In the genomic region with DNA sequence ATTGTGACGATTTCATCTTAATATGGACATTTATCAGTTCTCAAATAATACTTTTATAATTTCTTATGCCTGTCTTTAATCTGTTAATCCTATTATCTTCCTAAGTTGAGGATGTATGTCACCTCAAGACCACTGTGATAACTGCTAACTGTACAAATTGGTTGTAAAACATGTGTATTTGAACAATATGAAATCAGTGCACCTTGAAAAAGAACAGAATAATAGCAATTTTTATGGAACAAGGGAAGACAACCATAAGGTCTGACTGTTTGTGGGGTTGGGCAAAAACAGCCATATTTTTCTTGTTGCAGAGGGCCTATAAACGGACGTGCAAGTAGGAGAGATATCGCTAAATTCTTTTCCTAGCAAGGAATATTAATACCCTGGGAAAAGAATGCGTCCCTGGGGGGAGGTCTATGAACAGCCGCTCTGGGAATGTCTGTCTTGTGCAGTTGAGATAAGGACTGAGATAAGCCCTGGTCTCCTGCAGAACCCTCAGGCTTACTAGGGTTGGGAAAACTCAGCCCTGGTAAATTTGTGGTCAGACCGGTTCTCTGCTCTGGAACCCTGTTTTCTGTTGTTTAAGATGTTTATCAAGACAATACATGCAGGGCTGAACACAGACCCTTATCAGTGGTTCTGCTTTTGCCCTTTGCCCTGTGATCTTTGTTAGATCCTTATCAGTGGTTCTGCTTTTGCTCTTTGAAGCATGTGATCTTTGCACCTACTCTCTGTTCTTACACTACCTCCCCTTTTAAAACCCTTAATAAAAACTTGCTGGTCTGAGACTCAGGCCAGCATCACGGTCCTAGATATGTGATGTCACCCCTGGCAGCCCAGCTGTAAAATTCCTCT, we compare ENCODE assay signal across 8 cellular contexts. TPM values are rescaled to one million over a fixed set of nuclear protein-coding genes. Genes with fewer than 3 reads are reported as not detected.
DNase-seq lines count a peak whose midpoint lies in the region; ATAC-seq, FAIRE-seq and TF ChIP-seq lines count a peak whose summit lies in the region.
"Not testable (repeated sequence)": the region's sequence is repeated elsewhere in the genome, so short reads cannot be mapped to it uniquely, and the experiment has no call there.
"Had no signal": no experiment of that assay in that cellular context is flagged by ENCODE, and none has a peak within 500 bp of the region (broad histone marks: within the 10 kb centered on the region; RNA-seq: fewer than 3 reads in every experiment).

No MANE protein-coding gene starts in this region.

- not testable (repeated sequence) for TF ChIP-seq POLR2A in HepG2 (IDR thresholded peaks at IDR 0.05; ENCODE audit: insufficient read depth in 1 of 2, low read depth in 2 of 2, low read length in 2 of 2)

- FAIRE-seq in HepG2 (lab: Jason Lieb, UNC); small intestine (lab: Jason Lieb, UNC): not testable (repeated sequence)

- not testable (repeated sequence) for TF ChIP-seq RAD21 in SK-N-SH (IDR thresholded peaks at IDR 0.05; ENCODE audit: low read length); HepG2 (CRISPR knock-in tag; IDR thresholded peaks at IDR 0.05)

- not testable (repeated sequence) for H3K9ac ChIP-seq in SK-N-SH; endodermal cell (ENCODE audit: extremely low read depth, low read length, poor library complexity, severe bottlenecking); HepG2 (ENCODE audit: insufficient read depth, low read depth, low read length)

- H3K36me3 Mint-ChIP-seq in Calu3 (ENCODE audit: insufficient read depth, unreplicated experiment) (peaks cover 71% of the 10 kb centered on the region), endodermal cell (ENCODE audit: low read depth) (peaks cover 81% of the 10 kb centered on the region)

- not testable (repeated sequence) for TF ChIP-seq CTCF in Calu3 (IDR thresholded peaks at IDR 0.05; ENCODE audit: unreplicated experiment); SK-N-SH (IDR thresholded peaks at IDR 0.05); endodermal cell (conservative IDR thresholded peaks at IDR 0.05); HepG2 (CRISPR knock-in tag; IDR thresholded peaks at IDR 0.05)

- WGBS in SK-N-SH (ENCODE audit: low lambda C conversion rate) = 92% methylated on average over 8 of the region's 8 CpGs
- WGBS in endodermal cell (ENCODE audit: insufficient coverage in 1 of 2, insufficient read length in 1 of 2), 2 experiments = 96 to 97% methylated on average over 4 to 7 of the region's 8 CpGs
- WGBS in HepG2 (ENCODE audit: low lambda C conversion rate) = 95% methylated on average over 8 of the region's 8 CpGs
- WGBS in small intestine, 3 donors = 86 to 89% (median 88%) methylated on average over 8 of the region's 8 CpGs

- not testable (repeated sequence) for H3K4me1 ChIP-seq in SK-N-SH (ENCODE audit: control insufficient read depth in 1 of 2, insufficient read depth in 2 of 2, low read depth in 1 of 2, low read length in 1 of 2); endodermal cell (ENCODE audit: control insufficient read depth, insufficient read depth, low read length); small intestine (ENCODE audit: control insufficient read depth in 2 of 2, insufficient read depth in 1 of 2, low read depth in 1 of 2, low read length in 1 of 2)
- H3K4me1 ChIP-seq in HepG2 (ENCODE audit: insufficient read depth, low read length) = peaks cover 10% of the 10 kb centered on the region; the same call in 1 of the 2 replicates

- H3K4me3 ChIP-seq in SK-N-SH (ENCODE audit: low read depth in 2 of 2, low read length in 1 of 2); HepG2 (replicated peaks in 1 of 3; ENCODE audit: insufficient read depth in 1 of 3, low read depth in 2 of 3, low read length in 3 of 3); small intestine (ENCODE audit: low read depth in 1 of 2, low read length in 2 of 2): not testable (repeated sequence)
- peak overlapping the region; percentile 48 for H3K4me3 ChIP-seq in endodermal cell (ENCODE audit: low read length)

- not testable (repeated sequence) for H3K79me2 ChIP-seq in SK-N-SH (ENCODE audit: insufficient read depth); HepG2 (ENCODE audit: insufficient read depth, low read length)

- intact Hi-C loops in Calu3 (cut with micrococcal nuclease; ENCODE audit: unreplicated experiment); HepG2 (cut with micrococcal nuclease; ENCODE audit: unreplicated experiment): not testable (repeated sequence)

- CTCF ChIA-PET in Calu3 (lab: Charles Lee); HepG2 (lab: Yijun Ruan, JAX; ENCODE audit: low intra/inter-chr PET ratio, low total read pairs): not testable (repeated sequence)
- CTCF ChIA-PET in SK-N-SH (lab: Yijun Ruan, JAX) = interaction anchor here (0.6 kb wide), 1 partner anchor 27 kb away, joined by 3 read pairs; the partner anchor contains the start of gene TPR

- H3K9me2 ChIP-seq in SK-N-SH = not testable (repeated sequence)

- H3K27me3 ChIP-seq in SK-N-SH (ENCODE audit: insufficient read depth); endodermal cell (ENCODE audit: control insufficient read depth, insufficient read depth, low read length, poor library complexity, severe bottlenecking); HepG2 (ENCODE audit: control insufficient read depth in 1 of 2, insufficient read depth in 2 of 2, low read length in 2 of 2); small intestine (ENCODE audit: control insufficient read depth in 2 of 2, insufficient read depth in 2 of 2, low read length in 2 of 2): not testable (repeated sequence)

- not testable (repeated sequence) for H3K4me2 ChIP-seq in SK-N-SH; HepG2 (ENCODE audit: low read depth, low read length)

- TF ChIP-seq EP300 in SK-N-SH (IDR thresholded peaks at IDR 0.05; ENCODE audit: borderline replicate concordance in 1 of 2, low read depth in 1 of 2, low read length in 1 of 2); HepG2 (IDR thresholded peaks at IDR 0.05; ENCODE audit: low read depth in 2 of 2, low read length in 2 of 2); HepG2 (CRISPR knock-in tag; IDR thresholded peaks at IDR 0.05; ENCODE audit: borderline replicate concordance): not testable (repeated sequence)

- not testable (repeated sequence) for H3K9me3 Mint-ChIP-seq in Calu3 (ENCODE audit: low read depth, unreplicated experiment); endodermal cell

- not testable (repeated sequence) for H3K4me3 Mint-ChIP-seq in Calu3 (ENCODE audit: low read depth, unreplicated experiment); endodermal cell

- not testable (repeated sequence) for BruUV-seq in Calu3 (replicated peaks; lab: Mats Ljungman, UMichigan); HepG2 (replicated peaks; lab: Mats Ljungman, UMichigan)

- not testable (repeated sequence) for H3K9me3 ChIP-seq in SK-N-SH; HepG2 (ENCODE audit: low read length); small intestine (ENCODE audit: control insufficient read depth, low read depth)
- H3K9me3 ChIP-seq in endodermal cell (ENCODE audit: control insufficient read depth, low read length) = peaks cover 22% of the 10 kb centered on the region

- not testable (repeated sequence) for H3F3A ChIP-seq in SK-N-SH (replicated peaks; ENCODE audit: insufficient read depth)

- H3K27ac Mint-ChIP-seq in Calu3 (ENCODE audit: unreplicated experiment) = peak overlapping the region; percentile 9
- H3K27ac Mint-ChIP-seq in endodermal cell = not testable (repeated sequence)

- H3K27me3 Mint-ChIP-seq in Calu3 (ENCODE audit: unreplicated experiment); endodermal cell (ENCODE audit: insufficient read depth): not testable (repeated sequence)

- H3K36me3 ChIP-seq in SK-N-SH (replicated peaks in 1 of 2; ENCODE audit: control insufficient read depth in 1 of 2, insufficient read depth in 2 of 2, low read length in 1 of 2) = peaks cover 96 to 98% of the 10 kb centered on the region in 2 experiments
- peaks cover 95% of the 10 kb centered on the region for H3K36me3 ChIP-seq in endodermal cell (ENCODE audit: control insufficient read depth, insufficient read depth, low read length)
- H3K36me3 ChIP-seq in HepG2 (replicated peaks in 1 of 2; ENCODE audit: control insufficient read depth in 1 of 2, insufficient read depth in 2 of 2, low read length in 2 of 2) = peaks cover 17 to 73% of the 10 kb centered on the region in 2 experiments
- peaks cover 16 to 18% of the 10 kb centered on the region in 2 donors for H3K36me3 ChIP-seq in small intestine (ENCODE audit: control insufficient read depth in 2 of 2, insufficient read depth in 2 of 2, low read length in 2 of 2)

- H3K27ac ChIP-seq in SK-N-SH (ENCODE audit: low read depth in 2 of 2, low read length in 1 of 2); endodermal cell (ENCODE audit: low read depth, low read length); HepG2 (ENCODE audit: extremely low read length, insufficient read depth, low read length); small intestine (ENCODE audit: low read depth in 1 of 2, low read length in 1 of 2): not testable (repeated sequence)

- not testable (repeated sequence) for ATAC-seq in HepG2

- H3K4me1 Mint-ChIP-seq in Calu3 (ENCODE audit: low read depth, unreplicated experiment); endodermal cell: not testable (repeated sequence)

- H4K20me1 ChIP-seq in SK-N-SH (ENCODE audit: insufficient read depth); HepG2 (ENCODE audit: insufficient read depth, low read length): not testable (repeated sequence)

- H2AFZ ChIP-seq in SK-N-SH (ENCODE audit: low read depth); HepG2 (ENCODE audit: low read length): not testable (repeated sequence)

- DNase-seq in Calu3, SK-N-SH, endodermal cell: not testable (repeated sequence)
- DNase-seq in KBM-7 (peak; percentile 59), amniotic epithelial cell (ENCODE audit: low read depth) (peak; percentile 83), HepG2 (ENCODE audit: low spot score) (peak; percentile 10), small intestine (peak; percentile 35)

- in situ Hi-C loops in KBM-7 (cut with MboI; ENCODE audit: low pct_unique_long_range_greater_than_20kb, low sequenced_read_pairs); HepG2 (cut with HindIII; ENCODE audit: extremely low pct_ligation_motif_present, low pct_unique_long_range_greater_than_20kb): not testable (repeated sequence)

- POLR2A ChIA-PET in SK-N-SH (lab: Yijun Ruan, JAX); HepG2 (lab: Yijun Ruan, JAX): not testable (repeated sequence)

RNA-seq across cellular contexts. Expression of gene TPR, which starts 27.0 kb away (rescaled TPM):
- total RNA-seq in Calu3 (2022) (149 and 157 TPM in 2 replicates), endodermal cell (100 to 1,000 TPM; 120 to 124 TPM), HepG2 (2016; rRNA removed; fragmentation: Illumina TruSeq; extraction: Trizol) (81.7 and 116 TPM in 2 replicates)
- polyA plus RNA-seq in SK-N-SH (2012; rRNA removed) (37.5 and 46.9 TPM in 2 replicates), HepG2 (2011; rRNA removed) (72.0 and 78.9 TPM in 2 replicates), small intestine (10 to 100 TPM; 11.3 to 32.7 (median 24.8) TPM)
- polyA plus RNA-seq in SK-N-SH (2012; cell fraction: cytosol; rRNA removed) = 23.8 and 25.9 TPM in 2 replicates
- polyA plus RNA-seq in SK-N-SH (2012; cell fraction: nucleus; rRNA removed) = 121 and 139 TPM in 2 replicates
- 75.0 TPM for polyA plus RNA-seq in endodermal cell (2013, experiment 1 of 2)
- 71.7 TPM for polyA plus RNA-seq in endodermal cell (2013, experiment 2 of 2)
- total RNA-seq in HepG2 (2016; cell fraction: cytosol; rRNA removed; fragmentation: Illumina TruSeq; extraction: Trizol; ENCODE audit: low read depth) = 5.9 and 6.3 TPM in 2 replicates
- 78.5 and 115 TPM in 2 replicates for total RNA-seq in HepG2 (2016; cell fraction: insoluble cytoplasmic fraction; rRNA removed; fragmentation: Illumina TruSeq; extraction: Trizol)
- total RNA-seq in HepG2 (2016; cell fraction: membrane; rRNA removed; fragmentation: Illumina TruSeq; extraction: Trizol) = 12.1 and 12.7 TPM in 2 replicates
- 93.8 and 105 TPM in 2 replicates for total RNA-seq in HepG2 (2016; cell fraction: nucleus; rRNA removed; fragmentation: Illumina TruSeq; extraction: Trizol)
- 34.7 and 37.4 TPM in 2 replicates for polyA plus RNA-seq in HepG2 (2011; cell fraction: cytosol; rRNA removed)
- polyA plus RNA-seq in HepG2 (2011; cell fraction: nucleus; rRNA removed) = 99.6 and 106 TPM in 2 replicates
- 36.8 and 45.0 TPM in 2 replicates for polyA plus RNA-seq in HepG2 (2012)
- 1.8 and 1.9 TPM in 2 replicates for polyA plus RNA-seq in HepG2 (2016; cell fraction: cytosol; fragmentation: Illumina TruSeq; extraction: Trizol; ENCODE audit: low read depth)
- 65.3 and 66.3 TPM in 2 replicates for polyA plus RNA-seq in HepG2 (2016; cell fraction: insoluble cytoplasmic fraction; fragmentation: Illumina TruSeq; extraction: Trizol; ENCODE audit: low read depth)
- 3.4 and 4.7 TPM in 2 replicates for polyA plus RNA-seq in HepG2 (2016; cell fraction: membrane; fragmentation: Illumina TruSeq; extraction: Trizol; ENCODE audit: low read depth)
- 83.4 and 90.6 TPM in 2 replicates for polyA plus RNA-seq in HepG2 (2016; cell fraction: nucleus; fragmentation: Illumina TruSeq; extraction: Trizol; ENCODE audit: insufficient read depth, low read depth)
- 168 and 262 TPM in 2 replicates for polyA minus RNA-seq in HepG2 (2011; rRNA and poly(A)+ RNA removed; ENCODE audit: low replicate concordance)
- 56.5 and 64.1 TPM in 2 replicates for polyA minus RNA-seq in HepG2 (2011; cell fraction: cytosol; rRNA and poly(A)+ RNA removed)
- 141 and 146 TPM in 2 replicates for polyA minus RNA-seq in HepG2 (2011; cell fraction: nucleus; rRNA and poly(A)+ RNA removed)

RNA-seq across cellular contexts. Expression of gene ODR4, which starts 27.6 kb away (rescaled TPM):
- 29.6 and 30.4 TPM in 2 replicates for total RNA-seq in Calu3 (2022)
- polyA plus RNA-seq in SK-N-SH (2012; rRNA removed) = 8.2 and 12.2 TPM in 2 replicates
- polyA plus RNA-seq in SK-N-SH (2012; cell fraction: cytosol; rRNA removed) = 11.4 and 13.0 TPM in 2 replicates
- polyA plus RNA-seq in SK-N-SH (2012; cell fraction: nucleus; rRNA removed) = 9.1 and 25.0 TPM in 2 replicates
- total RNA-seq in endodermal cell = 10 to 100 TPM; 20.8 to 22.5 TPM
- 23.5 TPM for polyA plus RNA-seq in endodermal cell (2013, experiment 1 of 2)
- 23.8 TPM for polyA plus RNA-seq in endodermal cell (2013, experiment 2 of 2)
- total RNA-seq in HepG2 (2016; rRNA removed; fragmentation: Illumina TruSeq; extraction: Trizol) = 14.7 and 22.0 TPM in 2 replicates
- 6.3 and 7.7 TPM in 2 replicates for total RNA-seq in HepG2 (2016; cell fraction: cytosol; rRNA removed; fragmentation: Illumina TruSeq; extraction: Trizol; ENCODE audit: low read depth)
- 14.2 and 24.2 TPM in 2 replicates for total RNA-seq in HepG2 (2016; cell fraction: insoluble cytoplasmic fraction; rRNA removed; fragmentation: Illumina TruSeq; extraction: Trizol)
- 7.1 TPM in 2 replicates for total RNA-seq in HepG2 (2016; cell fraction: membrane; rRNA removed; fragmentation: Illumina TruSeq; extraction: Trizol)
- total RNA-seq in HepG2 (2016; cell fraction: nucleus; rRNA removed; fragmentation: Illumina TruSeq; extraction: Trizol) = 42.4 and 43.6 TPM in 2 replicates
- polyA plus RNA-seq in HepG2 (2011; rRNA removed) = 11.4 and 16.3 TPM in 2 replicates
- polyA plus RNA-seq in HepG2 (2011; cell fraction: cytosol; rRNA removed) = 4.1 and 7.3 TPM in 2 replicates
- polyA plus RNA-seq in HepG2 (2011; cell fraction: nucleus; rRNA removed) = 13.5 and 14.9 TPM in 2 replicates
- polyA plus RNA-seq in HepG2 (2012) = 10.6 and 12.7 TPM in 2 replicates
- polyA plus RNA-seq in HepG2 (2016; cell fraction: cytosol; fragmentation: Illumina TruSeq; extraction: Trizol; ENCODE audit: low read depth) = 1.5 and 2.4 TPM in 2 replicates
- 12.3 TPM in 2 replicates for polyA plus RNA-seq in HepG2 (2016; cell fraction: insoluble cytoplasmic fraction; fragmentation: Illumina TruSeq; extraction: Trizol; ENCODE audit: low read depth)
- 2.2 and 2.4 TPM in 2 replicates for polyA plus RNA-seq in HepG2 (2016; cell fraction: membrane; fragmentation: Illumina TruSeq; extraction: Trizol; ENCODE audit: low read depth)
- 51.1 and 51.3 TPM in 2 replicates for polyA plus RNA-seq in HepG2 (2016; cell fraction: nucleus; fragmentation: Illumina TruSeq; extraction: Trizol; ENCODE audit: insufficient read depth, low read depth)
- 2.2 and 4.1 TPM in 2 replicates for polyA minus RNA-seq in HepG2 (2011; rRNA and poly(A)+ RNA removed; ENCODE audit: low replicate concordance)
- polyA minus RNA-seq in HepG2 (2011; cell fraction: cytosol; rRNA and poly(A)+ RNA removed) = 7.7 and 7.9 TPM in 2 replicates
- 36.2 and 41.4 TPM in 2 replicates for polyA minus RNA-seq in HepG2 (2011; cell fraction: nucleus; rRNA and poly(A)+ RNA removed)
- 10 to 100 TPM in 2 of 3 donors, 1 to 10 TPM in 1; 6.5 to 12.4 (median 11.6) TPM for polyA plus RNA-seq in small intestine

RNA-seq across cellular contexts. Expression of gene PRG4, which starts 52.0 kb away (rescaled TPM):
- 0.12 TPM in 1 of 2 replicates, not detected in the other for total RNA-seq in Calu3 (2022)
- polyA plus RNA-seq in SK-N-SH (2012; rRNA removed) = 0.08 TPM in 2 replicates
- 0.14 and 0.24 TPM in 2 replicates for polyA plus RNA-seq in SK-N-SH (2012; cell fraction: cytosol; rRNA removed)
- 0.06 and 0.13 TPM in 2 replicates for polyA plus RNA-seq in SK-N-SH (2012; cell fraction: nucleus; rRNA removed)
- not detected for total RNA-seq in endodermal cell
- not detected for polyA plus RNA-seq in endodermal cell (2013, experiment 1 of 2)
- polyA plus RNA-seq in endodermal cell (2013, experiment 2 of 2) = not detected
- total RNA-seq in HepG2 (2016; rRNA removed; fragmentation: Illumina TruSeq; extraction: Trizol) = 0.04 TPM in 1 of 2 replicates, not detected in the other
- total RNA-seq in HepG2 (2016; cell fraction: cytosol; rRNA removed; fragmentation: Illumina TruSeq; extraction: Trizol; ENCODE audit: low read depth) = not detected in 2 replicates
- total RNA-seq in HepG2 (2016; cell fraction: insoluble cytoplasmic fraction; rRNA removed; fragmentation: Illumina TruSeq; extraction: Trizol) = 0.03 TPM in 1 of 2 replicates, not detected in the other
- total RNA-seq in HepG2 (2016; cell fraction: membrane; rRNA removed; fragmentation: Illumina TruSeq; extraction: Trizol) = not detected in 2 replicates
- not detected in 2 replicates for total RNA-seq in HepG2 (2016; cell fraction: nucleus; rRNA removed; fragmentation: Illumina TruSeq; extraction: Trizol)
- 0.03 and 0.08 TPM in 2 replicates for polyA plus RNA-seq in HepG2 (2011; rRNA removed)
- not detected in 2 replicates for polyA plus RNA-seq in HepG2 (2011; cell fraction: cytosol; rRNA removed)
- polyA plus RNA-seq in HepG2 (2011; cell fraction: nucleus; rRNA removed) = not detected in 2 replicates
- 0.03 and 0.05 TPM in 2 replicates for polyA plus RNA-seq in HepG2 (2012)
- polyA plus RNA-seq in HepG2 (2016; cell fraction: cytosol; fragmentation: Illumina TruSeq; extraction: Trizol; ENCODE audit: low read depth) = not detected in 2 replicates
- polyA plus RNA-seq in HepG2 (2016; cell fraction: insoluble cytoplasmic fraction; fragmentation: Illumina TruSeq; extraction: Trizol; ENCODE audit: low read depth) = not detected in 2 replicates
- polyA plus RNA-seq in HepG2 (2016; cell fraction: membrane; fragmentation: Illumina TruSeq; extraction: Trizol; ENCODE audit: low read depth) = not detected in 2 replicates
- not detected in 2 replicates for polyA plus RNA-seq in HepG2 (2016; cell fraction: nucleus; fragmentation: Illumina TruSeq; extraction: Trizol; ENCODE audit: insufficient read depth, low read depth)
- 0.89 TPM in 1 of 2 replicates, not detected in the other for polyA minus RNA-seq in HepG2 (2011; rRNA and poly(A)+ RNA removed; ENCODE audit: low replicate concordance)
- not detected in 2 replicates for polyA minus RNA-seq in HepG2 (2011; cell fraction: cytosol; rRNA and poly(A)+ RNA removed)
- not detected in 2 replicates for polyA minus RNA-seq in HepG2 (2011; cell fraction: nucleus; rRNA and poly(A)+ RNA removed)
- under 1 TPM in 1 of 3 donors, not detected in 2; 0.21 TPM for polyA plus RNA-seq in small intestine
- polyA plus RNA-seq: CD14-positive monocyte had no signal
